In the genomic region with DNA sequence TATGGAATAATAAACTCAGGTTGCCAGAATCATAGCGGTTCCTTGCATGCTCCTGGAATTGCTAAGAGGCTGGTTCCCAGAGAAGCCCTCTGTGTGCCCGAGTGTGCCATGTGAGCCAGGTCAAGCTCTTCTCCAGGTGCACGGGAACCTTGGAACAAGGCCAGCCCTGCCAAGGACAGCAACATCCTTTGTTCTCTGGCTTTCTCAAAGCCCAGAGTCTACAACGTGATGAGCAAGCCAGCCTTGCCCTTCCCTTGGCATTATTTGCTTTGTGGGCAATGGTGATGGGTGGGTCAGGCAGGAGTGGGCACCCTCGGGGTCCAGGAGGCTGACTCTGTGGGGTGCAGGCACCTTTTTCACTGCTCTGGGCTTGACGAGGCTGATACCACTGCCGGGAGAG, we compare ENCODE assay signal across 11 cellular contexts. TPM values are rescaled to one million over a fixed set of nuclear protein-coding genes. Genes with fewer than 3 reads are reported as not detected.
DNase-seq lines count a peak whose midpoint lies in the region; ATAC-seq, FAIRE-seq and TF ChIP-seq lines count a peak whose summit lies in the region.
"Had no signal": no experiment of that assay in that cellular context is flagged by ENCODE, and none has a peak within 500 bp of the region (broad histone marks: within the 10 kb centered on the region; RNA-seq: fewer than 3 reads in every experiment).

No MANE protein-coding gene starts in this region.

- TF ChIP-seq CTCF in heart right ventricle (IDR thresholded peaks at IDR 0.05), result no peak
- no peak for TF ChIP-seq CTCF in Panc1 (IDR thresholded peaks at IDR 0.05)
- TF ChIP-seq CTCF in kidney (IDR thresholded peaks at IDR 0.05; ENCODE audit: borderline replicate concordance, extremely low read depth, insufficient read depth), result no peak

- TSS peak; percentile 73 for BruUV-seq in Panc1 (replicated peaks; lab: Mats Ljungman, UMichigan)

- POLR2A ChIA-PET in Panc1 (lab: Charles Lee), result no interaction called here

- no peaks in the 10 kb centered on the region for H3K9me3 ChIP-seq in heart right ventricle
- H3K9me3 ChIP-seq in Panc1 (ENCODE audit: control insufficient read depth, insufficient read depth, low read depth, low read length), result no peaks in the 10 kb centered on the region
- H3K9me3 ChIP-seq in kidney (ENCODE audit: control insufficient read depth in 1 of 2, low read length in 2 of 2), result no peaks in the 10 kb centered on the region

- WGBS in heart right ventricle, 2 donors, result 61 to 74% methylated on average over 7 of the region's 7 CpGs
- 76% methylated on average over 7 of the region's 7 CpGs for WGBS in urinary bladder

- H3K36me3 ChIP-seq in heart right ventricle (no peaks in the 10 kb centered on the region), Panc1 (ENCODE audit: control insufficient read depth, insufficient read depth, low read length) (no peaks in the 10 kb centered on the region), kidney (ENCODE audit: control insufficient read depth in 1 of 2, insufficient read depth in 2 of 2, low read length in 2 of 2) (no peaks in the 10 kb centered on the region), urinary bladder (ENCODE audit: insufficient read depth) (no peaks in the 10 kb centered on the region)

- no peaks in the 10 kb centered on the region for H3K27me3 ChIP-seq in heart right ventricle
- H3K27me3 ChIP-seq in Panc1 (ENCODE audit: control insufficient read depth, insufficient read depth, low read length), result no peaks in the 10 kb centered on the region

- peak overlapping the region in 1 of 2 donors; percentile 55 for H3K9ac ChIP-seq in kidney (ENCODE audit: low read length in 2 of 2)

- ATAC-seq in heart right ventricle (no peak), left cardiac atrium (no peak), Panc1 (no peak), HG02642 (IDR thresholded peaks at IDR 0.05; ENCODE audit: poor library complexity, unreplicated experiment) (no peak), HG02623 (IDR thresholded peaks at IDR 0.05; ENCODE audit: unreplicated experiment) (no peak)

- H3K4me1 ChIP-seq in heart right ventricle (peaks cover 10 to 91% (median 77%) of the 10 kb centered on the region in 9 donors), Panc1 (ENCODE audit: control insufficient read depth, insufficient read depth, low read length) (peaks cover 95% of the 10 kb centered on the region), kidney (ENCODE audit: control insufficient read depth in 1 of 2, insufficient read depth in 1 of 2, low read depth in 1 of 2, low read length in 2 of 2) (peaks cover 10 to 14% of the 10 kb centered on the region in 2 donors), urinary bladder (ENCODE audit: insufficient read depth) (no peaks in the 10 kb centered on the region)

- DNase-seq in heart right ventricle (no peak), left cardiac atrium (no peak), Panc1 (ENCODE audit: low read depth, low spot score) (no peak), kidney (peak; percentile 85), middle frontal gyrus (ENCODE audit: extremely low spot score, low spot score) (no peak)
- DNase-seq: NCI-H82; stimulated activated naive CD4-positive, alpha-beta T cell had no signal

- H3K4me3 ChIP-seq in heart right ventricle (no peak overlapping the region), Panc1 (ENCODE audit: low read depth in 2 of 2, low read length in 2 of 2) (peak overlapping the region; percentile 17 to 38), kidney (ENCODE audit: low read length in 2 of 2) (no peak overlapping the region), urinary bladder (ENCODE audit: low read depth, low read length) (no peak overlapping the region)

- in situ Hi-C loops in Panc1 (cut with HindIII; ENCODE audit: low pct_unique_long_range_greater_than_20kb, low sequenced_read_pairs), result no loop called here

- CTCF ChIA-PET in Panc1 (lab: Charles Lee), result no interaction called here

- H3K27ac ChIP-seq in heart right ventricle (peak overlapping the region; percentile 81 to 96 (median 88)), Panc1 (ENCODE audit: low read length) (peak overlapping the region; percentile 95), kidney (ENCODE audit: low read depth in 2 of 2, low read length in 2 of 2) (peak overlapping the region; percentile 66 to 76), urinary bladder (ENCODE audit: low read depth) (peak overlapping the region; percentile 15)

- no peak for FAIRE-seq in kidney (lab: Jason Lieb, UNC)
- FAIRE-seq: endometrium had no signal

- intact Hi-C loops in heart right ventricle (cut with DNase I), result no loop called here
- intact Hi-C loops in left cardiac atrium (cut with DNase I), result no loop called here
- intact Hi-C loops in Panc1 (cut with micrococcal nuclease; ENCODE audit: unreplicated experiment), result no loop called here
- intact Hi-C loops in kidney (cut with DNase I), result no loop called here

RNA-seq across cellular contexts. Expression of a gene that starts 14.2 kb away (rescaled TPM):
- total RNA-seq in heart right ventricle, result 10 to 100 TPM; 38.7 to 88.8 (median 55.3) TPM
- 10 to 100 TPM; 36.1 to 42.3 TPM for polyA plus RNA-seq in heart right ventricle
- total RNA-seq in left cardiac atrium, result 10 to 100 TPM; 71.6 to 82.2 TPM
- total RNA-seq in Panc1 (2021; ENCODE audit: unreplicated experiment), result 279 TPM
- 156 TPM for polyA plus RNA-seq in Panc1 (2012; ENCODE audit: insufficient read length)
- 157 TPM for total RNA-seq in kidney
- 49.2 TPM for polyA plus RNA-seq in kidney (ENCODE audit: insufficient read depth, low read depth, low replicate concordance)
- total RNA-seq in urinary bladder, result 50.9 TPM
- 48.9 TPM for polyA plus RNA-seq in urinary bladder

Comparison
In these comparisons a context has a peak if more than half of its experiments do, and no peak if none do; other contexts are left out.
1. H3K27ac ChIP-seq: peak in every context shown above with its lines; median percentile 95 in Panc1; 88 in heart right ventricle; 71 in kidney; 15 in urinary bladder.
2. H3K4me3 ChIP-seq: peak in Panc1 (2 of 2); none in heart right ventricle (0 of 10), kidney (0 of 2) and urinary bladder (single experiment).